ENCODE assay signal across 14 cellular contexts in genomic region chr14:68965261-68965761, GRCh38. TPM values are rescaled to one million over a fixed set of nuclear protein-coding genes. Genes with fewer than 3 reads are reported as not detected.
DNase-seq lines count a peak whose midpoint lies in the region; ATAC-seq, FAIRE-seq and TF ChIP-seq lines count a peak whose summit lies in the region.
"Had no signal": no experiment of that assay in that cellular context is flagged by ENCODE, and none has a peak within 500 bp of the region (broad histone marks: within the 10 kb centered on the region; RNA-seq: fewer than 3 reads in every experiment).

No MANE protein-coding gene starts in this region.

- H3K36me3 ChIP-seq in ascending aorta (peaks cover 4 to 6% of the 10 kb centered on the region in 2 donors), subcutaneous abdominal adipose tissue (ENCODE audit: control insufficient read depth in 5 of 5, insufficient read depth in 5 of 5, low read length in 5 of 5) (no peaks in the 10 kb centered on the region), tibial nerve (no peaks in the 10 kb centered on the region)

- TF ChIP-seq CTCF in ascending aorta (IDR thresholded peaks at IDR 0.05) (no peak), tibial nerve (IDR thresholded peaks at IDR 0.05) (no peak), D721Med (IDR thresholded peaks at IDR 0.05; ENCODE audit: insufficient read depth, missing control alignments) (no peak)

- H3K4me1 ChIP-seq in ascending aorta (peaks cover 73 to 90% of the 10 kb centered on the region in 2 donors), subcutaneous abdominal adipose tissue (ENCODE audit: control insufficient read depth in 5 of 5, insufficient read depth in 5 of 5, low read length in 5 of 5) (peaks cover 14 to 83% (median 67%) of the 10 kb centered on the region in 5 donors), tibial nerve (peaks cover 0 to 73% (median 39%) of the 10 kb centered on the region in 4 donors)

- ATAC-seq in left lobe of liver (peak; percentile 69), GM19463 (IDR thresholded peaks at IDR 0.05; ENCODE audit: unreplicated experiment) (no peak)

- FAIRE-seq in D721Med (lab: Jason Lieb, UNC): no peak
- FAIRE-seq: TTC549 had no signal

- DNase-seq in LoVo (ENCODE audit: low spot score) (peak; percentile 62), ascending aorta (ENCODE audit: low spot score in 2 of 2) (no peak), left lobe of liver (ENCODE audit: low spot score) (no peak), tibial nerve (ENCODE audit: low spot score in 2 of 2) (no peak), D721Med (ENCODE audit: insufficient read length, low spot score) (no peak)
- DNase-seq: activated T-cell treated with anti-CD3 and anti-CD28 coated beads, Interleukin-2, amount 50 U/mL, for 48 hours; glutamatergic neuron; NCI-H1694; OCI-M1; retina had no signal

- H3K4me3 ChIP-seq in ascending aorta (peak overlapping the region in 1 of 2 donors; percentile 78), subcutaneous abdominal adipose tissue (ENCODE audit: low read depth in 1 of 5, low read length in 5 of 5) (no peak overlapping the region), tibial nerve (no peak overlapping the region)
- H3K4me3 ChIP-seq: lung had no signal

- H3K9ac ChIP-seq in subcutaneous abdominal adipose tissue (ENCODE audit: low read length in 5 of 5): no peak overlapping the region

- H3K9me3 ChIP-seq in ascending aorta (no peaks in the 10 kb centered on the region), subcutaneous abdominal adipose tissue (ENCODE audit: control insufficient read depth in 5 of 5, low read length in 5 of 5) (no peaks in the 10 kb centered on the region), tibial nerve (no peaks in the 10 kb centered on the region)

- no peak for TF ChIP-seq POLR2A in tibial nerve (IDR thresholded peaks at IDR 0.05)

- no peak for TF ChIP-seq EP300 in tibial nerve (IDR thresholded peaks at IDR 0.05)

- peak overlapping the region; percentile 68 to 80 for H3K27ac ChIP-seq in ascending aorta
- H3K27ac ChIP-seq in subcutaneous abdominal adipose tissue (ENCODE audit: low read depth, low read length): peak overlapping the region; percentile 50
- peak overlapping the region in 1 of 4 donors; percentile 3 for H3K27ac ChIP-seq in tibial nerve

- intact Hi-C loops in ascending aorta (cut with DNase I): no loop called here

- H3K27me3 ChIP-seq in ascending aorta: no peaks in the 10 kb centered on the region
- H3K27me3 ChIP-seq in subcutaneous abdominal adipose tissue (ENCODE audit: control insufficient read depth in 5 of 5, insufficient read depth in 4 of 5, low read length in 5 of 5): no peaks in the 10 kb centered on the region
- no peaks in the 10 kb centered on the region for H3K27me3 ChIP-seq in tibial nerve

RNA-seq across cellular contexts. Expression of gene ACTN1, which starts 13.8 kb away (rescaled TPM):
- 814 TPM for total RNA-seq in ascending aorta
- total RNA-seq in left lobe of liver: 60.1 TPM
- total RNA-seq in tibial nerve: 100 to 1,000 TPM; 130 to 273 (median 152) TPM
